Comparison of ENCODE assay signal across 8 cellular contexts in the genomic region with DNA sequence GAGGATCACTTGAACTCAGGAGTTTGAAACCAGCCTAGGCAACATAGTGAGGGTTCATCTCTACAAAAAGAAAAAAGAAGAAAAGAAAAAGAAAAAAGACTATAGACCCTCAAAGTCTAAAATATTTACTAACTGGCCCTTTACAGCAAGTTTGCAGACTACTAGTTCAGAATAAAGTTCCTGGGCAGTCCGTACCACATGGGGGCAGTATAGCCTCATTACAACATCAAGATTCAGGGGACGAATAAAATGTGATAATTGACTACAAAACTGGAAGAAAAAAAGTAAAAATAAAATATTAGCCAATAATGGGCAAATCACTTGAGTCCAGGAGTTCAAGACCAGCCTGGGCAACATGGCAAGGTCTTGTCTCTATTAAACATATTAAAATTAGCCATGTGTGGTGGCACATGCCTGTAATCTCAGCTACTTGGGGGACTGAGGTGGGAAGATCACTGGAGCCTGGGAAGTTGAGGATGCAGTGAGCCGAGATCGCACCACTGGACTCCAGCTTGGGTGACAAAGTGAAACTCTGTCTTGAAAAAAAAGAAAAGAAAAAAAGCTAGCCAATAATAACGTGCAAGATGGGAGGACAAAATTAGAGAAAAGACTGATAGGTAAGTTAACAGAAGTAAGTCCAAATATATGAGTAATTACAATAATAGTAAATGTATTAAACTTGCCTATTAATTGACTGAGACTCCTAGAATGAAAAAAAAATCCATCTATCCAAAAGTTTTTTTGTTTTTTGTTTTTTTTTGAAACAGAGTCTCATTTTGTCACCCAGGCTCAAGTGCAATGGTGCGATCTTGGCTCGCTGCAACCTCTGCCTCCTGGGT.
A peak's percentile ranks its signal among the peaks of the same experiment; 100 is the strongest.
DNase-seq lines count a peak whose midpoint lies in the region; ATAC-seq lines count a peak whose summit lies in the region.

No MANE protein-coding gene starts in this region.

- no peak for ATAC-seq in GM19397 (IDR thresholded peaks at IDR 0.05; ENCODE audit: unreplicated experiment)
- ATAC-seq in GM21390 (IDR thresholded peaks at IDR 0.05; ENCODE audit: unreplicated experiment), result no peak

- peak; percentile 47 for DNase-seq in activated gamma-delta T cell treated with Interleukin-2 at 50 U/mL for 16 hours
- no peak for DNase-seq in activated gamma-delta T cell (lab: John Stamatoyannopoulos, UW)
- DNase-seq in NCI-H2196 treated with DMSO at 0.1 percent for 48 hours (lab: John Stamatoyannopoulos, UW; ENCODE audit: unreplicated experiment), result peak; percentile 44
- DNase-seq in activated CD8-positive, alpha-beta memory T cell treated with anti-CD3 and anti-CD28 coated beads for 1 hour (ENCODE audit: extremely low read depth in 1 of 2, low read depth in 1 of 2), result peak; percentile 14 to 21
- peak; percentile 2 for DNase-seq in fibroblast of the conjunctiva (ENCODE audit: low read depth)
- peak; percentile 48 to 64 for DNase-seq in stimulated activated CD4-positive, alpha-beta T cell treated with anti-CD3 and anti-CD28 coated beads, Interleukin-2, amount 100 ng/mL, for 48 hours
